Comparison of ENCODE assay signal across 23 cellular contexts in the genomic region with DNA sequence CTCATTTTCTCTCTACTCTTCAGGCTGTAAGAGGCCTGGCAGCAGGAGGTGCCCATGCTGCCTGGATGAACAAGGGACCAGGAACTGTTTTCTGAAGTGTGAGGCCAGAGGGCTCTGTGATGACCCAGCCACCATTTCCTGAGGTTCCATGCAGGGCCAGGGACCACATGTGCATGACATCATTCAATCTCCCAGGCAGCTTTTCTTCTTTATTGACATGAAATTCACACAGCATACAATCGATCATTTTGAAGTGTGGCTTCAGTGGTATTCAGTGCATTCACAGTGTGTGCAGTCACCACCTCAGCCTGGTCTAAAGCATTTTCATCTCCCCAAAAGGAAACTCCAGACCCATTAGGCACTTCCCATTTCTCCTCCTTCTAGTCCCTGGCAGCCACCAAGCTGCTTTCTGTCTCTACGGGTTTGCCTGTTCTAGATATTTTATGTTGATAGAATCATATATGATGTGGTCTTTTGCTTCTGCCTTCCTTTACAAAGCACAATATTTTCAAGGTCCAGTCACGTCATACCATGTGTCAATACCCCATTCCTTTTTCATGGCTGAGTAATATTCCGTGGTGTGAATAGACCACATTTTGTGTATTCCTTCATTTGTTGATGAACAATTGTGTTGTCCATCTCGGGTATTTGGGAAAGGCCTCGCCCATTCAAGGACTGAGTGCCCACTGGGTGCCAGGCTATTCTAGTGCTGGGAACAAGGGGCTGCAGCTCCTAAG.
DNase-seq lines count a peak whose midpoint lies in the region; ATAC-seq lines count a peak whose summit lies in the region.
"Had no signal": no experiment of that assay in that cellular context is flagged by ENCODE, and none has a peak within 500 bp of the region (broad histone marks: within the 10 kb centered on the region; RNA-seq: fewer than 3 reads in every experiment).

No MANE protein-coding gene starts in this region.

- DNase-seq in A172 (ENCODE audit: low spot score) (peak; percentile 35), GM04503 (ENCODE audit: low read depth) (peak; percentile 44), astrocyte of the hippocampus (ENCODE audit: low read depth, low spot score) (peak; percentile 86), islet precursor cell (no peak)
- no peak for DNase-seq in activated CD8-positive, alpha-beta memory T cell treated with anti-CD3 and anti-CD28 coated beads, Interleukin-2, amount 10 ng/mL, durations not matched to agents 7 days and 5 days
- no peak for DNase-seq in stimulated activated CD4-positive, alpha-beta T cell treated with anti-CD3 and anti-CD28 coated beads, Interleukin-12 subunit alpha, Interleukin-12 subunit beta, amount 100 ng/mL, for 4 hours
- DNase-seq: activated CD4-positive, alpha-beta T cell treated with anti-CD3 and anti-CD28 coated beads for 48 hours; activated naive CD4-positive, alpha-beta T cell treated with anti-CD3 and anti-CD28 coated beads for 36 hours; activated T-cell treated with anti-CD3 and anti-CD28 coated beads, Interleukin-2, amount 50 U/mL, for 72 hours; amniotic stem cell; DMS79; NCI-H1092; NCI-H187 treated with DMSO at 0.1 percent for 48 hours; RPMI8226; sigmoid colon; stimulated activated naive CD8-positive, alpha-beta T cell treated with anti-CD3 and anti-CD28 coated beads, Interleukin-15, amount 100 ng/mL, for 72 hours; T-helper 2 cell; transverse colon had no signal

- no peaks in the 10 kb centered on the region for H3K27me3 Mint-ChIP-seq in activated CD8-positive, alpha-beta memory T cell treated with anti-CD3 and anti-CD28 coated beads, Interleukin-2, amount 10 ng/mL, durations not matched to agents 7 days and 5 days
- H3K27me3 Mint-ChIP-seq: central memory CD8-positive, alpha-beta T cell; stimulated activated naive CD8-positive, alpha-beta T cell treated with anti-CD3 and anti-CD28 coated beads, Interleukin-15, amount 100 ng/mL, for 72 hours had no signal

- H3K9me3 Mint-ChIP-seq in activated CD8-positive, alpha-beta memory T cell treated with anti-CD3 and anti-CD28 coated beads, Interleukin-2, amount 10 ng/mL, durations not matched to agents 7 days and 5 days (ENCODE audit: low read depth) = peaks cover 3% of the 10 kb centered on the region

- peak overlapping the region; percentile 85 for H3K27ac ChIP-seq in layer of hippocampus (ENCODE audit: low read depth, low read length)
- H3K27ac ChIP-seq: A549, neural progenitor cell, sigmoid colon, transverse colon had no signal

- H3K27ac Mint-ChIP-seq in activated CD8-positive, alpha-beta memory T cell treated with anti-CD3 and anti-CD28 coated beads, Interleukin-2, amount 10 ng/mL, durations not matched to agents 7 days and 5 days = no peak overlapping the region
- H3K27ac Mint-ChIP-seq: activated naive CD4-positive, alpha-beta T cell treated with anti-CD3 and anti-CD28 coated beads for 36 hours; activated T-cell treated with anti-CD3 and anti-CD28 coated beads, Interleukin-2, amount 50 U/mL, for 72 hours; neural progenitor cell; stimulated activated naive CD8-positive, alpha-beta T cell treated with anti-CD3 and anti-CD28 coated beads, Interleukin-15, amount 100 ng/mL, for 72 hours had no signal

- H3K27me3 ChIP-seq in layer of hippocampus (ENCODE audit: control insufficient read depth, insufficient read depth, low read length) = no peaks in the 10 kb centered on the region
- H3K27me3 ChIP-seq: neural progenitor cell, sigmoid colon, transverse colon had no signal

- no peak for ATAC-seq in activated CD8-positive, alpha-beta memory T cell treated with anti-CD3 and anti-CD28 coated beads, Interleukin-2, amount 10 ng/mL, durations not matched to agents 7 days and 5 days
- ATAC-seq in HG02610 (IDR thresholded peaks at IDR 0.05; ENCODE audit: unreplicated experiment) = no peak
- ATAC-seq: A549; activated T-cell treated with anti-CD3 and anti-CD28 coated beads, Interleukin-2, amount 50 U/mL, for 72 hours; stimulated activated naive CD8-positive, alpha-beta T cell treated with anti-CD3 and anti-CD28 coated beads, Interleukin-15, amount 100 ng/mL, for 72 hours had no signal

- H3K4me1 Mint-ChIP-seq in activated CD8-positive, alpha-beta memory T cell treated with anti-CD3 and anti-CD28 coated beads, Interleukin-2, amount 10 ng/mL, durations not matched to agents 7 days and 5 days = no peaks in the 10 kb centered on the region
- H3K4me1 Mint-ChIP-seq: central memory CD8-positive, alpha-beta T cell; stimulated activated naive CD8-positive, alpha-beta T cell treated with anti-CD3 and anti-CD28 coated beads, Interleukin-15, amount 100 ng/mL, for 72 hours had no signal

- H3K4me3 Mint-ChIP-seq in activated CD8-positive, alpha-beta memory T cell treated with anti-CD3 and anti-CD28 coated beads, Interleukin-2, amount 10 ng/mL, durations not matched to agents 7 days and 5 days = no peak overlapping the region
- H3K4me3 Mint-ChIP-seq: activated naive CD4-positive, alpha-beta T cell treated with anti-CD3 and anti-CD28 coated beads for 36 hours; activated T-cell treated with anti-CD3 and anti-CD28 coated beads, Interleukin-2, amount 50 U/mL, for 72 hours; central memory CD8-positive, alpha-beta T cell; neural progenitor cell; stimulated activated naive CD8-positive, alpha-beta T cell treated with anti-CD3 and anti-CD28 coated beads, Interleukin-15, amount 100 ng/mL, for 72 hours had no signal

- CTCF ChIA-PET in activated CD8-positive, alpha-beta memory T cell treated with anti-CD3 and anti-CD28 coated beads, Interleukin-2, amount 10 ng/mL, durations not matched to agents 7 days and 5 days (lab: Charles Lee) = no interaction called here

- no peaks in the 10 kb centered on the region for H3K36me3 Mint-ChIP-seq in activated CD8-positive, alpha-beta memory T cell treated with anti-CD3 and anti-CD28 coated beads, Interleukin-2, amount 10 ng/mL, durations not matched to agents 7 days and 5 days

Comparison
In these comparisons a context has a peak if more than half of its experiments do, and no peak if none do; other contexts are left out.
1. DNase-seq: peak in A172 (single experiment), GM04503 (single experiment) and astrocyte of the hippocampus (single experiment); none in activated CD8-positive, alpha-beta memory T cell treated with anti-CD3 and anti-CD28 coated beads, Interleukin-2, amount 10 ng/mL, durations not matched to agents 7 days and 5 days (single experiment), islet precursor cell (single experiment) and stimulated activated CD4-positive, alpha-beta T cell treated with anti-CD3 and anti-CD28 coated beads, Interleukin-12 subunit alpha, Interleukin-12 subunit beta, amount 100 ng/mL, for 4 hours (single experiment).